Comparison of ENCODE assay signal across 6 cellular contexts in genomic region chr6:35729349-35729678, GRCh38. TPM values are rescaled to one million over a fixed set of nuclear protein-coding genes. Genes with fewer than 3 reads are reported as not detected.
DNase-seq lines count a peak whose midpoint lies in the region; ATAC-seq, FAIRE-seq and TF ChIP-seq lines count a peak whose summit lies in the region.

No MANE protein-coding gene starts in this region.

- no peak overlapping the region for H3K18ac ChIP-seq in H9 (ENCODE audit: insufficient read length, low read depth, low read length)

- no peaks in the 10 kb centered on the region for H3K79me2 ChIP-seq in H9 (ENCODE audit: insufficient read depth, low read length)
- no peaks in the 10 kb centered on the region for H3K79me2 ChIP-seq in astrocyte (ENCODE audit: insufficient read depth, low read length)

- no peak overlapping the region for H4K5ac ChIP-seq in H9 (ENCODE audit: insufficient read length, low read depth, low read length)

- H3K36me3 ChIP-seq in astrocyte (ENCODE audit: insufficient read depth, low read length), result no peaks in the 10 kb centered on the region

- H2AFZ ChIP-seq in H9 (ENCODE audit: low read length) (no peak overlapping the region), astrocyte (ENCODE audit: low read depth, low read length) (no peak overlapping the region)

- H3K4me1 ChIP-seq in H9 (ENCODE audit: insufficient read depth, low read length), result peaks cover 19% of the 10 kb centered on the region
- peaks cover 36% of the 10 kb centered on the region for H3K4me1 ChIP-seq in astrocyte (ENCODE audit: insufficient read depth, low read length)

- no peak overlapping the region for H2AK5ac ChIP-seq in H9 (ENCODE audit: insufficient read length, low read length)

- peak overlapping the region in 1 of 3 experiments; percentile 20; a peak in 1 of 7 replicates for H3K27ac Mint-ChIP-seq in H9
- no peak overlapping the region for H3K27ac Mint-ChIP-seq in astrocyte (ENCODE audit: unreplicated experiment)
- peak overlapping the region; percentile 99 for H3K27ac Mint-ChIP-seq in osteocyte (ENCODE audit: unreplicated experiment)

- H3K4me3 ChIP-seq in astrocyte (ENCODE audit: insufficient read depth, low read depth, low read length), result no peak overlapping the region

- no peak overlapping the region for H3T11ph ChIP-seq in H9 (ENCODE audit: low read length)

- H4K20me1 ChIP-seq in H9 (ENCODE audit: control insufficient read depth, insufficient read depth, insufficient read length), result no peaks in the 10 kb centered on the region
- no peaks in the 10 kb centered on the region for H4K20me1 ChIP-seq in astrocyte (ENCODE audit: insufficient read depth, low read length)

- no peak overlapping the region for H2BK20ac ChIP-seq in H9 (ENCODE audit: low read depth, low read length, poor library complexity, severe bottlenecking)

- TF ChIP-seq CTCF in H9 (conservative IDR thresholded peaks at IDR 0.05) (no peak), astrocyte (IDR thresholded peaks at IDR 0.05; ENCODE audit: insufficient read depth, low read depth, low read length) (no peak), osteocyte (IDR thresholded peaks at IDR 0.05) (no peak)

- H3K27me3 ChIP-seq in H9 (ENCODE audit: insufficient read depth, low read length) (peaks cover 2% of the 10 kb centered on the region; the same call in 1 of the 2 replicates), astrocyte (ENCODE audit: insufficient read depth, low read length) (no peaks in the 10 kb centered on the region)

- H3K36me3 Mint-ChIP-seq in H9 (ENCODE audit: insufficient read depth in 1 of 3, low read depth in 3 of 3), result no peaks in the 10 kb centered on the region; a peak in 1 of 7 replicates
- no peaks in the 10 kb centered on the region for H3K36me3 Mint-ChIP-seq in astrocyte (ENCODE audit: low read depth, unreplicated experiment)
- no peaks in the 10 kb centered on the region for H3K36me3 Mint-ChIP-seq in osteocyte (ENCODE audit: unreplicated experiment)

- H3K27me3 Mint-ChIP-seq in H9 (ENCODE audit: low read depth), result peaks cover 32% of the 10 kb centered on the region
- peaks cover 24% of the 10 kb centered on the region for H3K27me3 Mint-ChIP-seq in astrocyte (ENCODE audit: low read depth, unreplicated experiment)
- no peaks in the 10 kb centered on the region for H3K27me3 Mint-ChIP-seq in osteocyte (ENCODE audit: unreplicated experiment)

- no CpG with 5 or more reads among the region's 3 CpGs for WGBS in H9 (ENCODE audit: extremely low coverage, insufficient read length, low lambda C conversion rate)

- no peak overlapping the region for H2BK12ac ChIP-seq in H9 (ENCODE audit: insufficient read length, low read depth, low read length)

- no peaks in the 10 kb centered on the region for H3K9me3 ChIP-seq in H9 (ENCODE audit: control insufficient read depth, low read depth, low read length)
- no peaks in the 10 kb centered on the region for H3K9me3 ChIP-seq in astrocyte (ENCODE audit: insufficient read depth, low read depth, low read length)

- H3K56ac ChIP-seq in H9 (ENCODE audit: insufficient read length, low read depth, low read length), result no peak overlapping the region

- H2BK15ac ChIP-seq in H9 (ENCODE audit: low read depth, low read length), result no peak overlapping the region

- H3K79me1 ChIP-seq in H9 (ENCODE audit: insufficient read depth, low read depth, low read length, poor library complexity, severe bottlenecking), result no peaks in the 10 kb centered on the region

- DNase-seq in H9, result no peak
- no peak for DNase-seq in astrocyte (ENCODE audit: low read depth)
- DNase-seq in osteocyte (ENCODE audit: extremely low spot score, unreplicated experiment), result no peak
- DNase-seq in nucleus accumbens (lab: John Stamatoyannopoulos, UW), result no peak

- H3K4me3 Mint-ChIP-seq in H9 (peak overlapping the region; percentile 3 to 61; a peak in 4 of 5 replicates), astrocyte (ENCODE audit: unreplicated experiment) (peak overlapping the region; percentile 59), osteocyte (ENCODE audit: unreplicated experiment) (peak overlapping the region; percentile 5)

- H3K23me2 ChIP-seq in H9 (ENCODE audit: insufficient read length, low read depth, low read length, poor library complexity, severe bottlenecking), result peaks cover 11% of the 10 kb centered on the region

- no peak for FAIRE-seq in astrocyte (lab: Jason Lieb, UNC)

- no peak overlapping the region for H4K91ac ChIP-seq in H9 (ENCODE audit: insufficient read length, low read depth, low read length)

- H2BK5ac ChIP-seq in H9 (ENCODE audit: insufficient read length, low read length), result no peak overlapping the region

- H3K4me1 Mint-ChIP-seq in H9 (peaks cover 59 to 62% of the 10 kb centered on the region in 2 experiments), astrocyte (ENCODE audit: low read depth, unreplicated experiment) (peaks cover 32% of the 10 kb centered on the region), osteocyte (ENCODE audit: unreplicated experiment) (peaks cover 81% of the 10 kb centered on the region)

- no peak overlapping the region for H4K8ac ChIP-seq in H9 (replicated peaks; ENCODE audit: insufficient read length, low read depth, low read length)

- H3K4ac ChIP-seq in H9 (ENCODE audit: low read depth, low read length), result no peak overlapping the region

- H3K23ac ChIP-seq in H9 (ENCODE audit: insufficient read length, low read depth, low read length), result no peak overlapping the region

- H2BK120ac ChIP-seq in H9 (ENCODE audit: low read depth, low read length, poor library complexity, severe bottlenecking), result no peak overlapping the region

- no peak overlapping the region for H3K4me2 ChIP-seq in H9 (ENCODE audit: insufficient read depth, insufficient read length, low read length)
- H3K4me2 ChIP-seq in astrocyte (ENCODE audit: low read length), result no peak overlapping the region

- no peak for ATAC-seq in HG03457 (IDR thresholded peaks at IDR 0.05; ENCODE audit: unreplicated experiment)
- no peak for ATAC-seq in HG03565 (IDR thresholded peaks at IDR 0.05; ENCODE audit: unreplicated experiment)

- no peak overlapping the region for H3K27ac ChIP-seq in H9 (ENCODE audit: insufficient read length, low read depth, low read length)
- no peak overlapping the region for H3K27ac ChIP-seq in astrocyte (ENCODE audit: low read depth, low read length)

- no peak overlapping the region for H3K14ac ChIP-seq in H9 (ENCODE audit: insufficient read depth, low read length)

- no peaks in the 10 kb centered on the region for H3K9me3 Mint-ChIP-seq in H9
- H3K9me3 Mint-ChIP-seq in astrocyte (ENCODE audit: unreplicated experiment), result no peaks in the 10 kb centered on the region
- H3K9me3 Mint-ChIP-seq in osteocyte (ENCODE audit: unreplicated experiment), result no peaks in the 10 kb centered on the region

- H3K9ac ChIP-seq in H9 (ENCODE audit: extremely low read depth, insufficient read length, low read length) (no peak overlapping the region), astrocyte (ENCODE audit: low read length) (no peak overlapping the region)

RNA-seq across cellular contexts. Expression of gene ARMC12, which starts 7.5 kb away (rescaled TPM):
- total RNA-seq in H9 (2021), result 1.5 and 1.7 TPM in 2 replicates
- 0.25 TPM in 1 of 2 replicates, not detected in the other for total RNA-seq in astrocyte
- 1.3 and 2.5 TPM in 2 replicates for total RNA-seq in osteocyte

RNA-seq across cellular contexts. Expression of gene FKBP5, which starts 40.6 kb away (rescaled TPM):
- total RNA-seq in H9 (2021) (32.9 and 33.9 TPM in 2 replicates), astrocyte (4.2 and 4.6 TPM in 2 replicates), osteocyte (108 and 112 TPM in 2 replicates)

RNA-seq across cellular contexts. Expression of gene CLPSL2, which starts 47.1 kb away (rescaled TPM):
- total RNA-seq in H9 (2021), result 4.4 and 6.0 TPM in 2 replicates
- total RNA-seq in astrocyte, result not detected in 2 replicates
- total RNA-seq in osteocyte, result not detected in 2 replicates

RNA-seq across cellular contexts. Expression of gene CLPSL1, which starts 51.5 kb away (rescaled TPM):
- total RNA-seq in H9 (2021) (not detected in 2 replicates), astrocyte (not detected in 2 replicates), osteocyte (not detected in 2 replicates)

Comparison
In these comparisons a context has a peak if more than half of its experiments do, and no peak if none do; other contexts are left out.
1. H3K4me3 Mint-ChIP-seq: peak in every context shown above with its lines; median percentile 59 in astrocyte; 32 in H9; 5 in osteocyte.